Comparison of ENCODE assay signal across 1 cellular context in the genomic region with DNA sequence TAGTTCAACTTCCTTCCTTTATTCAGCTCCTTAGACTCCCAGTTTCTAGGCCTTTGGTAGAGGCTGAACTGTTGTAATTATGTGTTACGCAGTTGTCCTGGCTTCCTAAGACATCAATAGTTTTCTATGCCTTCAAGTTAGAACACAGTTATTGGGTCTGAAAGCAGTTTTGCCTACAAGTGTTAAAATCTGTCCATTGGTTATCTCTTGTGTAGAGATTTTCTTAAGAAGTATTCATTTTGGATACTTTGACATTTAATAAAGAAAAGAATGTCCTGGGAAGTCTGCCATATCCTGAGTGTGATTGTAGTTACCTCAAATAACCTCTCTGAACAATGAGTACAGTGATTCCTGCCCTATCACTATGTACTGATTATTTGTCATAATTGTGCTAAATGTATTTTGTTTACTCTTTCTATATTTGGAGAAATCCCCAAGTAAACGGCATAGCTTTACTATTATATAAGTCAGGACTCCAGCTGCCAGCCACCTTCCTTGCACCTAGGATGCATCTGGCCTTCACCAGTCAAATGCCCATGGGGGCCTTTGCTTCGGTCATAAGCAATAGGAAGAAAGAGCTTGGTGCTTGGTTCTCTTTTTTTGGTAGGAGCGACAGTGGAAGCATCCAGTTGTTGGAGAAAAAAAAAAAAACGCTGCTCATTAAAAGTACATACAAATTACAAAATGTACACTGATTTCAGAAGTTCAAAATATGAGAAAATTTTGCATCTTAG.
TF ChIP-seq lines count a peak whose summit lies in the region.

No MANE protein-coding gene starts in this region.

TF ChIP-seq in endothelial cell of umbilical vein, 7 proteins besides CTCF, POLR2A, EP300 and RAD21:
- TF ChIP-seq FOS (IDR thresholded peaks at IDR 0.05; ENCODE audit: borderline replicate concordance, insufficient read depth, low read length) = no peak
- no peak for TF ChIP-seq JUN (IDR thresholded peaks at IDR 0.05; ENCODE audit: borderline replicate concordance, insufficient read depth, insufficient read length, low read depth)
- no peak for TF ChIP-seq GATA2 (IDR thresholded peaks at IDR 0.05; ENCODE audit: insufficient read depth, insufficient read length, low read depth, low read length)
- TF ChIP-seq, protein P1, sequence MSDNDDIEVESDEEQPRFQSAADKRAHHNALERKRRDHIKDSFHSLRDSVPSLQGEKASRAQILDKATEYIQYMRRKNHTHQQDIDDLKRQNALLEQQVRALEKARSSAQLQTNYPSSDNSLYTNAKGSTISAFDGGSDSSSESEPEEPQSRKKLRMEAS (IDR thresholded peaks at IDR 0.05; ENCODE audit: insufficient read depth, insufficient read length) = no peak
- TF ChIP-seq POLR2AphosphoS5 (IDR thresholded peaks at IDR 0.05; ENCODE audit: insufficient read depth, low read depth, low read length) = no peak
- no peak for TF ChIP-seq MYC (IDR thresholded peaks at IDR 0.05; ENCODE audit: low read depth, low read length)
- no peak for TF ChIP-seq EZH2 (IDR thresholded peaks at IDR 0.05; ENCODE audit: borderline replicate concordance, low read depth, low read length, severe bottlenecking)
